In genomic region chr6:35310265-35310831, GRCh38 we compare ENCODE assay signal across 1 cellular context.
TF ChIP-seq lines count a peak whose summit lies in the region.

No MANE protein-coding gene starts in this region.

TF ChIP-seq in HepG2, 621 proteins besides CTCF, POLR2A, EP300 and RAD21:
- no peak for TF ChIP-seq ZNF597 (CRISPR knock-in tag; IDR thresholded peaks at IDR 0.05)
- TF ChIP-seq ZNF281 (CRISPR knock-in tag; IDR thresholded peaks at IDR 0.05; ENCODE audit: borderline replicate concordance) = no peak
